Comparison of ENCODE assay signal across 2 cellular contexts in genomic region chrY:7718626-7719025, GRCh38.
TF ChIP-seq lines count a peak whose summit lies in the region.

No MANE protein-coding gene starts in this region.

TF ChIP-seq in endothelial cell of umbilical vein, 7 proteins besides CTCF, POLR2A, EP300 and RAD21:
- TF ChIP-seq EZH2 (IDR thresholded peaks at IDR 0.05; ENCODE audit: borderline replicate concordance, low read depth, low read length, severe bottlenecking) (no peak), POLR2AphosphoS5 (IDR thresholded peaks at IDR 0.05; ENCODE audit: insufficient read depth, low read depth, low read length) (no peak), JUN (IDR thresholded peaks at IDR 0.05; ENCODE audit: borderline replicate concordance, insufficient read depth, insufficient read length, low read depth) (no peak), MAX (IDR thresholded peaks at IDR 0.05; ENCODE audit: insufficient read depth, insufficient read length) (no peak), FOS (IDR thresholded peaks at IDR 0.05; ENCODE audit: borderline replicate concordance, insufficient read depth, low read length) (no peak), MYC (IDR thresholded peaks at IDR 0.05; ENCODE audit: low read depth, low read length) (no peak), GATA2 (IDR thresholded peaks at IDR 0.05; ENCODE audit: insufficient read depth, insufficient read length, low read depth, low read length) (no peak)

TF ChIP-seq in WTC11, 78 proteins besides CTCF, POLR2A, EP300 and RAD21:
- TF ChIP-seq E2F5 (CRISPR knock-in tag; IDR thresholded peaks at IDR 0.05), result no peak
- TF ChIP-seq ZSCAN18 (CRISPR knock-in tag; IDR thresholded peaks at IDR 0.05), result no peak
- no peak for TF ChIP-seq NFATC4 (CRISPR knock-in tag; IDR thresholded peaks at IDR 0.05)
- TF ChIP-seq MYBL2 (CRISPR knock-in tag; IDR thresholded peaks at IDR 0.05), result no peak
- TF ChIP-seq ZNF423 (CRISPR knock-in tag; IDR thresholded peaks at IDR 0.05), result no peak
- TF ChIP-seq ZNF121 (CRISPR knock-in tag; IDR thresholded peaks at IDR 0.05), result no peak
- TF ChIP-seq RORB (CRISPR knock-in tag; IDR thresholded peaks at IDR 0.05), result no peak
